ENCODE assay signal across 13 cellular contexts in the genomic region with DNA sequence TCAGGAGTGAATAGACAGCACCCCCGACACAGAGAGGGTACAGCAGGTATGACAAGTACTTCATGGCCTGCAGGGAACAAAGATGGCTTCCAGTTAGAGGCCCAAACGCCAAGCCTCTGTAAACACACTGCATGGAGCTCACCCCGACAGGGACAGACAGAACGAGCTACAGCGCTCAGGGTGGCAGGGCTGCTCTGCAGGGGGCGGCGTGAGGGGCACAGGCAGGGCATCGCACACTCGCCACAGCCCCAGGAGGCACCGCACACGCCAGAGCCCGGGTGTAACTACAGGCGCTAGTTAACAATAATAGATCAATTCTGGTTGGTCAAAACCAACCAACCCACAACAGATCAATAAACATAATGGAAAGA. TPM values are rescaled to one million over a fixed set of nuclear protein-coding genes. Genes with fewer than 3 reads are reported as not detected.
"Had no signal": no experiment of that assay in that cellular context is flagged by ENCODE, and none has a peak within 500 bp of the region (broad histone marks: within the 10 kb centered on the region; RNA-seq: fewer than 3 reads in every experiment).

No MANE protein-coding gene starts in this region.

- H3K27me3 ChIP-seq: esophagus squamous epithelium, right lobe of liver, suprapubic skin, upper lobe of left lung had no signal

- H3K4me1 Mint-ChIP-seq: activated B cell treated with CpG ODN at 0.5 μM for 24 hours had no signal

- DNase-seq: amniotic stem cell, esophagus squamous epithelium, psoas muscle had no signal

- H3K9me3 Mint-ChIP-seq: activated B cell treated with CpG ODN at 0.5 μM for 24 hours; stimulated activated naive CD8-positive, alpha-beta T cell treated with anti-CD3 and anti-CD28 coated beads, Interleukin-15, Interleukin-2, amounts not matched to agents 100 ng/mL and 50 ng/mL, for 24 hours had no signal

- H3K27ac Mint-ChIP-seq: activated B cell treated with CpG ODN at 0.5 μM for 24 hours; activated naive CD8-positive, alpha-beta T cell; stimulated activated naive CD8-positive, alpha-beta T cell treated with anti-CD3 and anti-CD28 coated beads, Interleukin-15, Interleukin-2, amounts not matched to agents 100 ng/mL and 50 ng/mL, for 24 hours had no signal

- H3K36me3 Mint-ChIP-seq: activated naive CD8-positive, alpha-beta T cell had no signal

- H3K4me3 ChIP-seq: esophagus squamous epithelium, psoas muscle, right lobe of liver, suprapubic skin, upper lobe of left lung had no signal

- H3K27ac ChIP-seq: esophagus squamous epithelium, right lobe of liver, suprapubic skin, upper lobe of left lung had no signal

- H3K27me3 Mint-ChIP-seq: activated B cell treated with CpG ODN at 0.5 μM for 24 hours; activated naive CD8-positive, alpha-beta T cell; stimulated activated naive CD8-positive, alpha-beta T cell treated with anti-CD3 and anti-CD28 coated beads, Interleukin-15, Interleukin-2, amounts not matched to agents 100 ng/mL and 50 ng/mL, for 24 hours had no signal

- H3K4me3 Mint-ChIP-seq: activated B cell treated with CpG ODN at 0.5 μM for 24 hours; activated naive CD8-positive, alpha-beta T cell; stimulated activated naive CD8-positive, alpha-beta T cell treated with anti-CD3 and anti-CD28 coated beads, Interleukin-15, Interleukin-2, amounts not matched to agents 100 ng/mL and 50 ng/mL, for 24 hours had no signal

- H3K4me1 ChIP-seq: right lobe of liver had no signal

- H3K9me3 ChIP-seq: esophagus squamous epithelium, psoas muscle, right lobe of liver, suprapubic skin, upper lobe of left lung had no signal

RNA-seq across cellular contexts. Expression of gene TERT, which starts 28.9 kb away (rescaled TPM):
- total RNA-seq: endothelial cell of umbilical vein, fibroblast of villous mesenchyme, mesenteric fat pad, osteocyte, psoas muscle, right lobe of liver, suprapubic skin had no signal
